ENCODE assay signal across 8 cellular contexts in the genomic region with DNA sequence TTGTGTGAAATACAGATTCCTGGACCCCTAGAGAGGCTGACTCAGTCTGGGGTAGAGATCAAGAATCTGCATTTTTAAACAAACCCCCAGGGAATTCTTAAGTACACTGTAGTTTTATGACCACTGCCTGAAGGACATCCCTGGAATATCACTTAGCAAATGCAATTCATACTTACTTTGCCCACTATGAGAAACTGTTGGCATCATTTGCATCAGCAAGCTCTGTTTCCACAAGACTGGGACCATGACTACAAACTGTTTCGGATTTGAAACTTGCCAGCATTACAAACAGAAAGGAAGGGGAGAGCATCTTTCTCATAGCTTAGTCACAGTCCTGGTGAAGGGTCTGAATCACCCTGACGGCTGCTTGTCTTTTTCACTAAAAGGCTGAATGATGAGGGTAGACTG.
DNase-seq lines count a peak whose midpoint lies in the region; ATAC-seq and TF ChIP-seq lines count a peak whose summit lies in the region.

No MANE protein-coding gene starts in this region.

- H3K4me3 ChIP-seq in MG63 (no peak overlapping the region), brain microvascular endothelial cell (ENCODE audit: low read depth, low read length) (no peak overlapping the region), sigmoid colon (no peak overlapping the region), ovary (no peak overlapping the region), MM.1S (ENCODE audit: low read length) (no peak overlapping the region)

- H3K27me3 ChIP-seq in MG63, result no peaks in the 10 kb centered on the region
- no peaks in the 10 kb centered on the region for H3K27me3 ChIP-seq in brain microvascular endothelial cell (replicated peaks)
- no peaks in the 10 kb centered on the region for H3K27me3 ChIP-seq in sigmoid colon
- H3K27me3 ChIP-seq in ovary, result no peaks in the 10 kb centered on the region
- H3K27me3 ChIP-seq in MM.1S (replicated peaks; ENCODE audit: insufficient read depth, low read length), result no peaks in the 10 kb centered on the region

- no peak overlapping the region for H3K27ac Mint-ChIP-seq in stimulated activated memory B cell treated with anti-CD40 and anti-IgM and Interleukin-4, amounts not matched to agents 10 μg/mL and 1 μg/mL and 100 μg/mL, for 72 hours

- H3K9me3 ChIP-seq in MG63 (no peaks in the 10 kb centered on the region), sigmoid colon (no peaks in the 10 kb centered on the region), ovary (no peaks in the 10 kb centered on the region), MM.1S (replicated peaks; ENCODE audit: insufficient read depth, low read length) (no peaks in the 10 kb centered on the region)

- no peaks in the 10 kb centered on the region for H3K9me2 ChIP-seq in MM.1S (replicated peaks; ENCODE audit: insufficient read depth, low read length)

- H3K4me1 Mint-ChIP-seq in stimulated activated memory B cell treated with anti-CD40 and anti-IgM and Interleukin-4, amounts not matched to agents 10 μg/mL and 1 μg/mL and 100 μg/mL, for 72 hours, result peaks cover 19% of the 10 kb centered on the region

- 0 out of 2 replicates have a peak, but pooled peaks cover 2% of the 10 kb centered on the region for H3F3A ChIP-seq in MM.1S (ENCODE audit: insufficient read depth, low read length)

- H3K27ac ChIP-seq in brain microvascular endothelial cell (peak overlapping the region; percentile 71), sigmoid colon (peak overlapping the region; percentile 7 to 70 (median 60)), ovary (no peak overlapping the region), MM.1S (ENCODE audit: low read length) (no peak overlapping the region)

- no peak overlapping the region for H2AFZ ChIP-seq in MM.1S (ENCODE audit: low read length)

- no peaks in the 10 kb centered on the region for H3K36me3 Mint-ChIP-seq in stimulated activated memory B cell treated with anti-CD40 and anti-IgM and Interleukin-4, amounts not matched to agents 10 μg/mL and 1 μg/mL and 100 μg/mL, for 72 hours

- H3K79me2 ChIP-seq in MM.1S (ENCODE audit: low read length), result peaks cover 74% of the 10 kb centered on the region

- H3K36me3 ChIP-seq in MG63, result no peaks in the 10 kb centered on the region
- no peaks in the 10 kb centered on the region for H3K36me3 ChIP-seq in brain microvascular endothelial cell (replicated peaks)
- H3K36me3 ChIP-seq in sigmoid colon, result no peaks in the 10 kb centered on the region
- H3K36me3 ChIP-seq in ovary, result no peaks in the 10 kb centered on the region
- H3K36me3 ChIP-seq in MM.1S (replicated peaks; ENCODE audit: insufficient read depth, low read length), result no peaks in the 10 kb centered on the region

- no peaks in the 10 kb centered on the region for H4K20me1 ChIP-seq in MM.1S (ENCODE audit: insufficient read depth, low read length)

- DNase-seq in GM04503 (ENCODE audit: low read depth), result peak; percentile 85
- DNase-seq in MG63, result peak; percentile 88
- peak; percentile 92 for DNase-seq in brain microvascular endothelial cell
- no peak for DNase-seq in sigmoid colon
- no peak for DNase-seq in ovary
- DNase-seq in NCI-H345 (lab: John Stamatoyannopoulos, UW), result no peak
- no peak for DNase-seq in MM.1S

- in situ Hi-C loops in brain microvascular endothelial cell (cut with HindIII; ENCODE audit: low pct_ligation_motif_present, low sequenced_read_pairs), result no loop called here

- no peaks in the 10 kb centered on the region for H3K9me3 Mint-ChIP-seq in stimulated activated memory B cell treated with anti-CD40 and anti-IgM and Interleukin-4, amounts not matched to agents 10 μg/mL and 1 μg/mL and 100 μg/mL, for 72 hours

- no peak for ATAC-seq in stimulated activated memory B cell treated with anti-CD40 and anti-IgM and Interleukin-4, amounts not matched to agents 10 μg/mL and 1 μg/mL and 100 μg/mL, for 72 hours

- intact Hi-C loops in sigmoid colon (cut with DNase I) (loop anchor here (10.0 kb wide), 2 partner anchors 204 to 386 kb away; no protein-coding TSS in a partner anchor), ovary (cut with DNase I) (no loop called here)

- peaks cover 19% of the 10 kb centered on the region for H3K27me3 Mint-ChIP-seq in stimulated activated memory B cell treated with anti-CD40 and anti-IgM and Interleukin-4, amounts not matched to agents 10 μg/mL and 1 μg/mL and 100 μg/mL, for 72 hours

- no peak for TF ChIP-seq POLR2A in sigmoid colon (IDR thresholded peaks at IDR 0.05)
- TF ChIP-seq POLR2A in ovary (IDR thresholded peaks at IDR 0.05), result no peak

- 14 to 49% methylated on average over 2 of the region's 2 CpGs for WGBS in sigmoid colon, 2 donors
- 64 to 68% (median 64%) methylated on average over 2 of the region's 2 CpGs for WGBS in ovary, 3 donors

- TF ChIP-seq CTCF in brain microvascular endothelial cell (IDR thresholded peaks at IDR 0.05; ENCODE audit: low read depth, low read length, missing control alignments) (no peak), sigmoid colon (IDR thresholded peaks at IDR 0.05) (no peak), ovary (IDR thresholded peaks at IDR 0.05) (no peak), MM.1S (IDR thresholded peaks at IDR 0.05; ENCODE audit: low read length) (no peak)

- no peak overlapping the region for H3K9ac ChIP-seq in MM.1S (ENCODE audit: low read length)

- H3K4me1 ChIP-seq in sigmoid colon, result peaks cover 2 to 79% (median 68%) of the 10 kb centered on the region in 4 donors
- H3K4me1 ChIP-seq in ovary (ENCODE audit: insufficient read depth), result peaks cover 8% of the 10 kb centered on the region
- H3K4me1 ChIP-seq in MM.1S (ENCODE audit: low read length), result peaks cover 21% of the 10 kb centered on the region; the same call in 1 of the 2 replicates

- H3K4me2 ChIP-seq in MM.1S (ENCODE audit: low read depth, low read length), result no peak overlapping the region

- no peak overlapping the region for H3K4me3 Mint-ChIP-seq in stimulated activated memory B cell treated with anti-CD40 and anti-IgM and Interleukin-4, amounts not matched to agents 10 μg/mL and 1 μg/mL and 100 μg/mL, for 72 hours

- TF ChIP-seq EP300 in sigmoid colon (IDR thresholded peaks at IDR 0.05) (no peak), ovary (IDR thresholded peaks at IDR 0.05) (no peak)

Comparison
In these comparisons a context has a peak if more than half of its experiments do, and no peak if none do; other contexts are left out.
1. DNase-seq: peak in GM04503 (single experiment), MG63 (single experiment) and brain microvascular endothelial cell (single experiment); none in sigmoid colon (single experiment), ovary (0 of 5), NCI-H345 (single experiment) and MM.1S (single experiment).
2. H3K27ac ChIP-seq: peak in brain microvascular endothelial cell (single experiment) and sigmoid colon (4 of 4); none in ovary (0 of 2) and MM.1S (single experiment).